ENCODE assay signal across 11 cellular contexts in genomic region chr12:24378548-24379011, GRCh38.
A peak's percentile ranks its signal among the peaks of the same experiment; 100 is the strongest.
DNase-seq lines count a peak whose midpoint lies in the region; ATAC-seq and TF ChIP-seq lines count a peak whose summit lies in the region.
"Had no signal": no experiment of that assay in that cellular context is flagged by ENCODE, and none has a peak within 500 bp of the region (broad histone marks: within the 10 kb centered on the region; RNA-seq: fewer than 3 reads in every experiment).

No MANE protein-coding gene starts in this region.

- no peak for TF ChIP-seq EP300 in suprapubic skin (IDR thresholded peaks at IDR 0.05)

- H3K4me3 ChIP-seq in breast epithelium (no peak overlapping the region), suprapubic skin (no peak overlapping the region)
- H3K4me3 ChIP-seq: skin epidermis had no signal

- no peak for TF ChIP-seq CTCF in breast epithelium (IDR thresholded peaks at IDR 0.05)
- TF ChIP-seq CTCF in suprapubic skin (IDR thresholded peaks at IDR 0.05), result no peak

- 47% methylated on average over 7 of the region's 7 CpGs for WGBS in suprapubic skin

- DNase-seq in NCI-H2107 (lab: John Stamatoyannopoulos, UW), result peak; percentile 10
- peak; percentile 43 for DNase-seq in iPS-NIHi11 (ENCODE audit: low spot score)
- DNase-seq in breast epithelium (ENCODE audit: low spot score in 2 of 2), result no peak
- no peak for DNase-seq in erythroblast (lab: John Stamatoyannopoulos, UW)
- DNase-seq in suprapubic skin (ENCODE audit: low spot score in 2 of 2), result no peak
- no peak for DNase-seq in left lobe of liver (ENCODE audit: low spot score)
- DNase-seq: activated CD4-positive, alpha-beta T cell treated with anti-CD3 and anti-CD28 coated beads, Interleukin-2, amount 10 ng/mL, durations not matched to agents 24 days and 14 days; DND-41 had no signal

- H3K36me3 ChIP-seq in breast epithelium (no peaks in the 10 kb centered on the region), suprapubic skin (no peaks in the 10 kb centered on the region)

- no peaks in the 10 kb centered on the region for H3K9me3 ChIP-seq in breast epithelium
- no peaks in the 10 kb centered on the region for H3K9me3 ChIP-seq in suprapubic skin

- H3K27ac ChIP-seq in breast epithelium, result no peak overlapping the region
- H3K27ac ChIP-seq in suprapubic skin, result no peak overlapping the region
- H3K27ac ChIP-seq: skin epidermis had no signal

- TF ChIP-seq POLR2A in breast epithelium (IDR thresholded peaks at IDR 0.05) (no peak), erythroblast (IDR thresholded peaks at IDR 0.05; ENCODE audit: low read length) (no peak), suprapubic skin (IDR thresholded peaks at IDR 0.05) (no peak)

- ATAC-seq in GM18508 (IDR thresholded peaks at IDR 0.05; ENCODE audit: insufficient read depth, unreplicated experiment) (peak; percentile 36), HG02610 (IDR thresholded peaks at IDR 0.05; ENCODE audit: unreplicated experiment) (peak; percentile 71), left lobe of liver (no peak)

- intact Hi-C loops in breast epithelium (cut with DNase I; ENCODE audit: low total_unique reads), result no loop called here

- H3K4me1 ChIP-seq in breast epithelium (no peaks in the 10 kb centered on the region), suprapubic skin (peaks cover 4% of the 10 kb centered on the region)

- H3K27me3 ChIP-seq in breast epithelium (no peaks in the 10 kb centered on the region), suprapubic skin (no peaks in the 10 kb centered on the region)

Comparison
In these comparisons a context has a peak if more than half of its experiments do, and no peak if none do; other contexts are left out.
1. DNase-seq: peak in NCI-H2107 (single experiment) and iPS-NIHi11 (single experiment); none in breast epithelium (0 of 2), erythroblast (0 of 2), suprapubic skin (0 of 2) and left lobe of liver (single experiment).